Comparison of ENCODE assay signal across 8 cellular contexts in genomic region chr3:61562042-61562809, GRCh38. TPM values are rescaled to one million over a fixed set of nuclear protein-coding genes. Genes with fewer than 3 reads are reported as not detected.
DNase-seq lines count a peak whose midpoint lies in the region; ATAC-seq, FAIRE-seq and TF ChIP-seq lines count a peak whose summit lies in the region.

No MANE protein-coding gene starts in this region.

- H3K4me3 ChIP-seq in BLaER1: peak overlapping the region; percentile 83
- peak overlapping the region; percentile 13; the same call in 1 of the 2 replicates for H3K4me3 ChIP-seq in HL-60 (replicated peaks; ENCODE audit: insufficient read depth, low read length)
- H3K4me3 ChIP-seq in right lobe of liver: peak overlapping the region; percentile 74 to 88 (median 86)
- peak overlapping the region; percentile 79 to 97 (median 86) for H3K4me3 ChIP-seq in transverse colon

- peaks cover 28% of the 10 kb centered on the region for H3K4me1 ChIP-seq in BLaER1
- peaks cover 0 to 20% (median 8%) of the 10 kb centered on the region in 4 donors for H3K4me1 ChIP-seq in right lobe of liver
- peaks cover 0 to 22% (median 10%) of the 10 kb centered on the region in 4 donors for H3K4me1 ChIP-seq in transverse colon

- H3K36me3 ChIP-seq in BLaER1: no peaks in the 10 kb centered on the region
- no peaks in the 10 kb centered on the region for H3K36me3 ChIP-seq in right lobe of liver
- no peaks in the 10 kb centered on the region for H3K36me3 ChIP-seq in transverse colon

- TF ChIP-seq CTCF in HL-60 (IDR thresholded peaks at IDR 0.05; ENCODE audit: insufficient read depth, low read length) (no peak), right lobe of liver (IDR thresholded peaks at IDR 0.05) (no peak), transverse colon (IDR thresholded peaks at IDR 0.05) (no peak)

- peak overlapping the region; percentile 88 for H3K27ac ChIP-seq in BLaER1
- no peak overlapping the region for H3K27ac ChIP-seq in HL-60 (replicated peaks)
- peak overlapping the region; percentile 77 to 92 (median 90) for H3K27ac ChIP-seq in right lobe of liver
- H3K27ac ChIP-seq in transverse colon: peak overlapping the region; percentile 95 to 98 (median 96)

- in situ Hi-C loops in T47D (cut with HindIII; ENCODE audit: low pct_unique_long_range_greater_than_20kb, low sequenced_read_pairs): no loop called here
- in situ Hi-C loops in transverse colon (cut with MboI; ENCODE audit: low pct_ligation_motif_present in 1 of 4, low pct_unique_long_range_greater_than_20kb in 1 of 4, low sequenced_read_pairs in 3 of 4): loop anchor here (10.0 to 25.0 kb wide), 6 partner anchors 100 to 625 kb away; no protein-coding TSS in a partner anchor

- FAIRE-seq in urothelium cell line (lab: Jason Lieb, UNC): no peak

- peak overlapping the region; percentile 98 for H3K4me2 ChIP-seq in BLaER1

- H3K9me3 ChIP-seq in BLaER1 (0 out of 2 replicates have a peak, but pooled peaks cover 6% of the 10 kb centered on the region), right lobe of liver (no peaks in the 10 kb centered on the region), transverse colon (peaks cover 0 to 3% of the 10 kb centered on the region in 2 donors)

- no peak for TF ChIP-seq EP300 in transverse colon (IDR thresholded peaks at IDR 0.05; ENCODE audit: low read depth)

- WGBS in right lobe of liver (ENCODE audit: insufficient coverage, low coverage, low lambda C conversion rate, missing lambda C conversion rate): under 1% methylated on average over 35 of the region's 69 CpGs
- 2 to 8% methylated on average over 24 to 47 of the region's 69 CpGs for WGBS in transverse colon (ENCODE audit: low coverage in 1 of 2), 2 donors

- peak overlapping the region; percentile 87 for H3K9ac ChIP-seq in BLaER1

- ATAC-seq in right lobe of liver (no peak), GM18520 (IDR thresholded peaks at IDR 0.05; ENCODE audit: unreplicated experiment) (no peak)

- DNase-seq in HL-60 (ENCODE audit: low read depth in 1 of 2, low spot score in 1 of 2): no peak
- peak; percentile 24 to 29 for DNase-seq in T47D (ENCODE audit: low read depth in 1 of 2, low spot score in 1 of 2)
- peak; percentile 27 to 54 (median 45) for DNase-seq in right lobe of liver
- DNase-seq in transverse colon: peak; percentile 13
- DNase-seq in NCI-H2196 treated with DMSO at 0.1 percent for 48 hours (lab: John Stamatoyannopoulos, UW; ENCODE audit: unreplicated experiment): no peak
- DNase-seq in urothelium cell line (ENCODE audit: low spot score): no peak

- TF ChIP-seq POLR2A in right lobe of liver (IDR thresholded peaks at IDR 0.05) (no peak), transverse colon (IDR thresholded peaks at IDR 0.05) (no peak)

- intact Hi-C loops in right lobe of liver (cut with DNase I): loop anchor here in 1 of 2 donors (5.0 kb wide), 1 partner anchor 625 kb away; no protein-coding TSS in a partner anchor
- intact Hi-C loops in transverse colon (cut with DNase I; ENCODE audit: low total_unique reads): loop anchor here (5.0 to 10.0 kb wide), 2 partner anchors 245 to 363 kb away; no protein-coding TSS in a partner anchor

- peaks cover 51% of the 10 kb centered on the region for H4K20me1 ChIP-seq in BLaER1

- H3K27me3 ChIP-seq in BLaER1 (peaks cover 37% of the 10 kb centered on the region), HL-60 (ENCODE audit: insufficient read depth, poor library complexity, severe bottlenecking) (peaks cover 56% of the 10 kb centered on the region), right lobe of liver (no peaks in the 10 kb centered on the region), transverse colon (peaks cover 17% of the 10 kb centered on the region)

RNA-seq across cellular contexts. Expression of gene PTPRG, which starts 0.9 kb away (rescaled TPM):
- total RNA-seq in right lobe of liver (10 to 100 TPM; 11.7 to 27.8 (median 14.7) TPM), transverse colon (10 to 100 TPM; 29.2 to 83.4 (median 41.6) TPM)

Comparison
In these comparisons a context has a peak if more than half of its experiments do, and no peak if none do; other contexts are left out.
1. H3K4me3 ChIP-seq: peak in every context shown above with its lines; median percentile 86 in right lobe of liver; 86 in transverse colon; 83 in BLaER1; 13 in HL-60.
2. DNase-seq: peak in T47D (2 of 2), right lobe of liver (3 of 3) and transverse colon (single experiment); none in HL-60 (0 of 2), NCI-H2196 treated with DMSO at 0.1 percent for 48 hours (single experiment) and urothelium cell line (single experiment).